2 cellular contexts compared by ENCODE assay signal in the genomic region with DNA sequence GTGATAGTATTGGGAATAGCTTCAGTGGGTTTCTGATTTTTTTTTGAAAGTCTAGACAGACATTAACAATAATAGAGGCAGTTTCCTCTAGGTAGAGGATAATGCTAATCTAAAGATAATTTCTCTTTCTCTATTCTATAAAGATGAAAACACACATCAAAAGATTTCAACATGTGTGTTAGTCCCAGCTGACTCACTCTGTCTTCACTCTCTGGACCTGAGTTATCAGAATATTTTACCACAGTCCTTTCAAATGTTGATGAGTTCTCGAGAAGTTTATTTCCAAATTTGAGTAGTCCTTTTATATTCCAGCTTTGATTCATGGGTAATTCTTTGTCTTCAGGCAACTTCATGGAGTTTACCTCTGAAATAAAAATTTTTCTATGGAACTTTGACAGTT.
TF ChIP-seq lines count a peak whose summit lies in the region.

No MANE protein-coding gene starts in this region.

TF ChIP-seq in SK-N-SH, 30 proteins besides CTCF, POLR2A, EP300 and RAD21 (continued from another document):
- no peak for TF ChIP-seq RCOR1 (IDR thresholded peaks at IDR 0.05; ENCODE audit: low read length)
- no peak for TF ChIP-seq SMC3 (IDR thresholded peaks at IDR 0.05; ENCODE audit: low read depth, low read length)
- TF ChIP-seq FOXJ3 (CRISPR knock-in tag; IDR thresholded peaks at IDR 0.05) = no peak
- TF ChIP-seq, protein P1, sequence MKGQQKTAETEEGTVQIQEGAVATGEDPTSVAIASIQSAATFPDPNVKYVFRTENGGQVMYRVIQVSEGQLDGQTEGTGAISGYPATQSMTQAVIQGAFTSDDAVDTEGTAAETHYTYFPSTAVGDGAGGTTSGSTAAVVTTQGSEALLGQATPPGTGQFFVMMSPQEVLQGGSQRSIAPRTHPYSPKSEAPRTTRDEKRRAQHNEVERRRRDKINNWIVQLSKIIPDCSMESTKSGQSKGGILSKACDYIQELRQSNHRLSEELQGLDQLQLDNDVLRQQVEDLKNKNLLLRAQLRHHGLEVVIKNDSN (IDR thresholded peaks at IDR 0.05; ENCODE audit: borderline replicate concordance, low read depth) = no peak
- no peak for TF ChIP-seq RXRA (IDR thresholded peaks at IDR 0.05; ENCODE audit: borderline replicate concordance, low read depth)
- TF ChIP-seq JUND (IDR thresholded peaks at IDR 0.05) = no peak
- no peak for TF ChIP-seq FOXM1 (IDR thresholded peaks at IDR 0.05; ENCODE audit: low read depth)
- no peak for TF ChIP-seq YY1 (IDR thresholded peaks at IDR 0.05; ENCODE audit: low read depth)
- no peak for TF ChIP-seq EZH2phosphoT487 (IDR thresholded peaks at IDR 0.05; ENCODE audit: borderline replicate concordance, low read depth)
- no peak for TF ChIP-seq TAF1 (IDR thresholded peaks at IDR 0.05; ENCODE audit: borderline replicate concordance, low read depth, low read length)
- no peak for TF ChIP-seq REST (IDR thresholded peaks at IDR 0.05; ENCODE audit: low read depth, low read length)

TF ChIP-seq in SK-N-SH treated with all-trans-retinoic acid at 6 μM for 48 hours, 23 proteins besides CTCF, POLR2A, EP300 and RAD21 (continued from another document):
- TF ChIP-seq TSHZ2 (CRISPR knock-in tag; IDR thresholded peaks at IDR 0.05) (no peak), ESRRG (CRISPR knock-in tag; IDR thresholded peaks at IDR 0.05) (no peak), ZFP30 (CRISPR knock-in tag; IDR thresholded peaks at IDR 0.05) (no peak), PATZ1 (CRISPR knock-in tag; IDR thresholded peaks at IDR 0.05; ENCODE audit: borderline replicate concordance) (no peak), ZC3H10 (CRISPR knock-in tag; IDR thresholded peaks at IDR 0.05) (no peak), SNAI2 (CRISPR knock-in tag; IDR thresholded peaks at IDR 0.05) (no peak), GLIS3 (CRISPR knock-in tag; IDR thresholded peaks at IDR 0.05) (no peak)
TF ChIP-seq in SK-N-SH treated with all-trans-retinoic acid at 6 μM for 48 hours: peak in this region for 0.
